ENCODE assay signal across 8 cellular contexts in the genomic region with DNA sequence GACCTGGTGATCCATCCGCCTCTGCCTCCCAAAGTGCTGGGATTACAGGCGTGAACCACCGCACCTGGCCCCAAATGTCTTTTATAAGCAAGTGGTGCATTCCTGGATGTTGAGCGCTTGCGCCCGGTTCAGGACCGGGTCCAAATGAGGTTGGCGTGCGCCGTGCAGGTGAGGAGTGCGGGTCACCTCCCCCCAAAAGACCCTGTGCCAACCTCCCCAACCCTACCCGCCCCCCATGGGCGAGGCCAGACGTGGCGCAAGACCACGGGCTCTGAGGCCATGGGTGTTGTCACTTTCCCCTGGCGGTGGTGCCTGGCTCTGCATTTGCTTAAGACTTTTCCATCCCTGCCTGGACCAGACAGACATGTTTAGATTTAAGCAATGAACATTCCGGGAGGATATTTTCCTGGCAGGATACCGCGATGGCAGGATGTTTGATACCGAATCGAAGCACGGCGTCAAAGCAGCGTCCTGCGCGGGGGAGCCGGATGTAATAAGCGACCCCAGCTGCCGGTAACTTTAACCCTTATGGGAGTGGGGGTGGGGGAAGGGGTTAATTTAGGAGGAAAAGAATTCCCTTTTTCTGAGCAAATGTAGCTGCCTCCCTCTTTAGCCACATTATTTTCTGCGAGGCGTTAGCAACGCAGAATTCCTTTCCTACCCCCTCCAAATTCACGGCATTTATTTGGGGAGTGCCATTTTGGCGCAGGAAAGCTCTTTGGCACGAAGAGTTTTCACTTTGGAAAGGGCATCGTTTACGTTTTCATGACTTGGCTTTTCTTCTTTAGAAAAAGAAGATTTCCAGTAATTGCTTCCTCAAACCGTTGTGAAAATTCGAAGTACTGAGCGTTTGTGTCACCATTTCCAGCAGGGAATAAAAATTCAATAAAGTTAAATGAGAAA. TPM values are rescaled to one million over a fixed set of nuclear protein-coding genes. Genes with fewer than 3 reads are reported as not detected.
A peak's percentile ranks its signal among the peaks of the same experiment; 100 is the strongest.
DNase-seq lines count a peak whose midpoint lies in the region; ATAC-seq and TF ChIP-seq lines count a peak whose summit lies in the region.

No MANE protein-coding gene starts in this region.

- no peaks in the 10 kb centered on the region for H3K9me3 Mint-ChIP-seq in activated naive CD8-positive, alpha-beta T cell treated with anti-CD3 and anti-CD28 coated beads, Interleukin-2, amount 50 U/mL, for 24 hours

- DNase-seq in NK-92 treated with Interleukin-12 subunit alpha and Interleukin-12 subunit beta, amount 100 ng/mL, for 24 hours (lab: John Stamatoyannopoulos, UW): peak; percentile 83
- DNase-seq in NK-92 (lab: John Stamatoyannopoulos, UW; ENCODE audit: unreplicated experiment): no peak
- peak; percentile 89 for DNase-seq in HuH-7.5 (ENCODE audit: low spot score)
- DNase-seq in RWPE1 (ENCODE audit: low spot score): peak; percentile 60
- peak; percentile 72 for DNase-seq in activated naive CD8-positive, alpha-beta T cell treated with anti-CD3 and anti-CD28 coated beads, Interleukin-2, amount 50 U/mL, for 24 hours
- DNase-seq in left cardiac atrium: peak; percentile 74
- peak; percentile 44 for DNase-seq in pulmonary artery endothelial cell (ENCODE audit: low read depth, low spot score)

- H3K27me3 Mint-ChIP-seq in activated naive CD8-positive, alpha-beta T cell treated with anti-CD3 and anti-CD28 coated beads, Interleukin-2, amount 50 U/mL, for 24 hours: peaks cover 25% of the 10 kb centered on the region

- peak overlapping the region; percentile 96 for H3K27ac ChIP-seq in RWPE1

- peaks cover 53% of the 10 kb centered on the region for H3K4me1 Mint-ChIP-seq in activated naive CD8-positive, alpha-beta T cell treated with anti-CD3 and anti-CD28 coated beads, Interleukin-2, amount 50 U/mL, for 24 hours

- H3K27ac Mint-ChIP-seq in activated naive CD8-positive, alpha-beta T cell treated with anti-CD3 and anti-CD28 coated beads, Interleukin-2, amount 50 U/mL, for 24 hours: peak overlapping the region; percentile 89

- POLR2A ChIA-PET in RWPE1 (lab: Yijun Ruan, JAX; ENCODE audit: low non-redundant PET): interaction anchor here (0.6 to 2.2 kb wide), 4 partner anchors 27 to 354 kb away, joined by 3 to 6 read pairs (median 5); a partner anchor contains a TSS

- ATAC-seq in activated naive CD8-positive, alpha-beta T cell treated with anti-CD3 and anti-CD28 coated beads, Interleukin-2, amount 50 U/mL, for 24 hours: peak; percentile 16
- ATAC-seq in left cardiac atrium (peak; percentile 23 to 52), GM19023 (IDR thresholded peaks at IDR 0.05; ENCODE audit: unreplicated experiment) (no peak)

- CTCF ChIA-PET in RWPE1 (lab: Yijun Ruan, JAX): interaction anchor here (0.7 to 1.0 kb wide), 2 partner anchors 42 to 234 kb away, joined by 3 read pairs; no protein-coding TSS in a partner anchor

- peak; percentile 79 for TF ChIP-seq CTCF in RWPE1 (conservative IDR thresholded peaks at IDR 0.05; ENCODE audit: low read depth)

- H3K36me3 Mint-ChIP-seq in activated naive CD8-positive, alpha-beta T cell treated with anti-CD3 and anti-CD28 coated beads, Interleukin-2, amount 50 U/mL, for 24 hours (ENCODE audit: low read depth): peaks cover 4% of the 10 kb centered on the region

- intact Hi-C loops in left cardiac atrium (cut with DNase I): no loop called here

- H3K4me3 Mint-ChIP-seq in activated naive CD8-positive, alpha-beta T cell treated with anti-CD3 and anti-CD28 coated beads, Interleukin-2, amount 50 U/mL, for 24 hours: peak overlapping the region; percentile 88

RNA-seq across cellular contexts. Expression of a gene that starts 27.8 kb away (rescaled TPM):
- total RNA-seq in left cardiac atrium (10 to 100 TPM; 78.4 to 88.2 TPM), pulmonary artery endothelial cell (39.4 and 42.7 TPM in 2 replicates)

RNA-seq across cellular contexts. Expression of a gene that starts 42.7 kb away (rescaled TPM):
- under 1 TPM; 0.42 to 0.88 TPM for total RNA-seq in left cardiac atrium
- total RNA-seq in pulmonary artery endothelial cell: not detected in 2 replicates

RNA-seq across cellular contexts. Expression of a gene that starts 52.7 kb away (rescaled TPM):
- 1 to 10 TPM; 9.0 to 9.5 TPM for total RNA-seq in left cardiac atrium
- total RNA-seq in pulmonary artery endothelial cell: 17.9 and 19.4 TPM in 2 replicates
